In genomic region chr9:127965953-127966352, GRCh38 we compare ENCODE assay signal across 8 cellular contexts. TPM values are rescaled to one million over a fixed set of nuclear protein-coding genes. Genes with fewer than 3 reads are reported as not detected.
DNase-seq lines count a peak whose midpoint lies in the region; ATAC-seq and TF ChIP-seq lines count a peak whose summit lies in the region.

No MANE protein-coding gene starts in this region.

- H3K27me3 ChIP-seq in muscle layer of duodenum (ENCODE audit: low read depth, low read length) (no peaks in the 10 kb centered on the region), vagina (no peaks in the 10 kb centered on the region)

- H3K36me3 ChIP-seq in muscle layer of duodenum (ENCODE audit: control insufficient read depth in 1 of 2, insufficient read depth in 2 of 2, low read length in 2 of 2) (no peaks in the 10 kb centered on the region), vagina (no peaks in the 10 kb centered on the region)

- H3K27ac ChIP-seq in coronary artery = peak overlapping the region; percentile 89 to 90
- peak overlapping the region; percentile 97 for H3K27ac ChIP-seq in muscle layer of duodenum (ENCODE audit: low read length)
- H3K27ac ChIP-seq in vagina = peak overlapping the region; percentile 96

- H3K9me3 ChIP-seq in muscle layer of duodenum (ENCODE audit: control insufficient read depth in 1 of 2, low read length in 2 of 2) (no peaks in the 10 kb centered on the region), vagina (no peaks in the 10 kb centered on the region)

- H3K4me3 ChIP-seq in coronary artery = peak overlapping the region; percentile 57
- peak overlapping the region in 1 of 2 donors; percentile 27 for H3K4me3 ChIP-seq in muscle layer of duodenum (ENCODE audit: low read depth in 1 of 2, low read length in 2 of 2)
- H3K4me3 ChIP-seq in vagina = no peak overlapping the region

- ATAC-seq in HG02759 (IDR thresholded peaks at IDR 0.05; ENCODE audit: unreplicated experiment) (no peak), GM21619 (IDR thresholded peaks at IDR 0.05; ENCODE audit: unreplicated experiment) (no peak)

- TF ChIP-seq POLR2A in vagina (IDR thresholded peaks at IDR 0.05) = no peak

- peak; percentile 3 for DNase-seq in stimulated activated CD4-positive, alpha-beta T cell treated with anti-CD3 and anti-CD28 coated beads, Interleukin-15, amount 100 ng/mL, for 24 hours
- no peak for DNase-seq in stimulated activated CD4-positive, alpha-beta T cell treated with anti-CD3 and anti-CD28 coated beads, Interleukin-12 subunit alpha, Interleukin-12 subunit beta, amount 100 ng/mL, for 4 hours
- DNase-seq in coronary artery (ENCODE audit: low spot score) (no peak), vagina (ENCODE audit: extremely low spot score in 2 of 2) (no peak), NCI-H526 treated with DMSO at 0.1 percent for 48 hours (lab: John Stamatoyannopoulos, UW) (no peak)

- TF ChIP-seq CTCF in coronary artery (IDR thresholded peaks at IDR 0.05) (no peak), vagina (IDR thresholded peaks at IDR 0.05) (no peak)

- intact Hi-C loops in vagina (cut with DNase I) = no loop called here

- peaks cover 61 to 77% of the 10 kb centered on the region in 2 donors for H3K4me1 ChIP-seq in muscle layer of duodenum (ENCODE audit: control insufficient read depth in 1 of 2, insufficient read depth in 2 of 2, low read length in 2 of 2)
- H3K4me1 ChIP-seq in vagina = peaks cover 100% of the 10 kb centered on the region

RNA-seq across cellular contexts. Expression of gene EEIG1, which starts 14.8 kb away (rescaled TPM):
- 30.9 TPM for total RNA-seq in vagina

RNA-seq across cellular contexts. Expression of gene DPM2, which starts 28.3 kb away (rescaled TPM):
- 17.7 TPM for total RNA-seq in vagina

RNA-seq across cellular contexts. Expression of gene PIP5KL1, which starts 35.4 kb away (rescaled TPM):
- 10.3 TPM for total RNA-seq in vagina

RNA-seq across cellular contexts. Expression of gene ST6GALNAC4, which starts 49.1 kb away (rescaled TPM):
- 33.1 TPM for total RNA-seq in vagina
